Comparison of ENCODE assay signal across 21 cellular contexts in genomic region chr3:27653803-27654558, GRCh38.
"Had no signal": no experiment of that assay in that cellular context is flagged by ENCODE, and none has a peak within 500 bp of the region (broad histone marks: within the 10 kb centered on the region; RNA-seq: fewer than 3 reads in every experiment).

No MANE protein-coding gene starts in this region.

- H3K27me3 ChIP-seq: dorsolateral prefrontal cortex, esophagus muscularis mucosa, gastrocnemius medialis, heart right ventricle, neutrophil, sigmoid colon, stomach, transverse colon had no signal

- H3K9me3 ChIP-seq: esophagus muscularis mucosa, gastrocnemius medialis, heart right ventricle, neutrophil, sigmoid colon, stomach, thoracic aorta, transverse colon had no signal

- H3K4me1 Mint-ChIP-seq: naive B cell had no signal

- H3K36me3 ChIP-seq: esophagus muscularis mucosa, gastrocnemius medialis, heart right ventricle, neutrophil, sigmoid colon, stomach, thoracic aorta, transverse colon had no signal

- H3K9me3 Mint-ChIP-seq: naive B cell, nephron progenitor cell had no signal

- H3K36me3 Mint-ChIP-seq: naive B cell had no signal

- ATAC-seq: gastrocnemius medialis, heart right ventricle, left colon, left ventricle myocardium superior had no signal

- H3K4me3 Mint-ChIP-seq: nephron progenitor cell had no signal

- DNase-seq: cortex of kidney; dorsolateral prefrontal cortex; effector CD8-positive, alpha-beta T cell; gastrocnemius medialis; heart right ventricle; hypothalamus; left colon; left ventricle myocardium superior; mesenchymal stem cell; naive B cell; nephron progenitor cell; sigmoid colon; stimulated activated naive CD4-positive, alpha-beta T cell; stomach; substantia nigra; transverse colon had no signal

- H3K4me3 ChIP-seq: dorsolateral prefrontal cortex, esophagus muscularis mucosa, gastrocnemius medialis, heart right ventricle, lung, sigmoid colon, skin epidermis, stomach, thoracic aorta, transverse colon had no signal

- H3K4me1 ChIP-seq: esophagus muscularis mucosa, gastrocnemius medialis, heart right ventricle, sigmoid colon, stomach, transverse colon had no signal

- H3K27ac ChIP-seq: dorsolateral prefrontal cortex, esophagus muscularis mucosa, gastrocnemius medialis, heart right ventricle, neutrophil, sigmoid colon, skin epidermis, stomach, thoracic aorta, transverse colon had no signal
